In genomic region chr1:29634324-29635072, GRCh38 we compare ENCODE assay signal across 21 cellular contexts.
DNase-seq lines count a peak whose midpoint lies in the region; ATAC-seq and TF ChIP-seq lines count a peak whose summit lies in the region.
"Had no signal": no experiment of that assay in that cellular context is flagged by ENCODE, and none has a peak within 500 bp of the region (broad histone marks: within the 10 kb centered on the region; RNA-seq: fewer than 3 reads in every experiment).

No MANE protein-coding gene starts in this region.

- DNase-seq in activated CD8-positive, alpha-beta memory T cell treated with anti-CD3 and anti-CD28 coated beads, Interleukin-2, amount 10 ng/mL, durations not matched to agents 7 days and 5 days, result peak; percentile 35
- DNase-seq in activated CD8-positive, alpha-beta memory T cell treated with anti-CD3 and anti-CD28 coated beads, Interleukin-2, amount 50 U/mL, for 4 hours, result no peak
- peak; percentile 27 for DNase-seq in ecto neural progenitor cell (ENCODE audit: low spot score)
- peak; percentile 31 for DNase-seq in left kidney (ENCODE audit: low read depth, low spot score)
- peak; percentile 70 for DNase-seq in osteocyte (ENCODE audit: extremely low spot score, unreplicated experiment)
- DNase-seq in NCI-H2171 (lab: John Stamatoyannopoulos, UW), result no peak
- no peak for DNase-seq in RKO (ENCODE audit: low spot score)
- no peak for DNase-seq in EL
- DNase-seq: 8988T; ACHN; CD8-positive, alpha-beta memory T cell; GF-D8; H7; NCI-H1048; NCI-H2029 treated with DMSO at 0.1 percent for 48 hours; NCI-H226; NCI-H510A; PC-9; Right ventricle myocardium superior; RPMI8226 had no signal

- CTCF ChIA-PET in activated CD8-positive, alpha-beta memory T cell treated with anti-CD3 and anti-CD28 coated beads, Interleukin-2, amount 10 ng/mL, durations not matched to agents 7 days and 5 days (lab: Charles Lee), result interaction anchor here (0.6 kb wide), 1 partner anchor 1928 kb away, joined by 3 read pairs; no protein-coding TSS in a partner anchor

- no peaks in the 10 kb centered on the region for H3K36me3 Mint-ChIP-seq in activated CD8-positive, alpha-beta memory T cell treated with anti-CD3 and anti-CD28 coated beads, Interleukin-2, amount 10 ng/mL, durations not matched to agents 7 days and 5 days
- H3K36me3 Mint-ChIP-seq in osteocyte (ENCODE audit: unreplicated experiment), result no peaks in the 10 kb centered on the region
- H3K36me3 Mint-ChIP-seq: CD14-positive monocyte; CD8-positive, alpha-beta memory T cell had no signal

- no peak for ATAC-seq in activated CD8-positive, alpha-beta memory T cell treated with anti-CD3 and anti-CD28 coated beads, Interleukin-2, amount 10 ng/mL, durations not matched to agents 7 days and 5 days

- H3K27ac Mint-ChIP-seq in activated CD8-positive, alpha-beta memory T cell treated with anti-CD3 and anti-CD28 coated beads, Interleukin-2, amount 10 ng/mL, durations not matched to agents 7 days and 5 days, result no peak overlapping the region
- no peak overlapping the region for H3K27ac Mint-ChIP-seq in osteocyte (ENCODE audit: unreplicated experiment)

- no peak overlapping the region for H3K4me3 Mint-ChIP-seq in activated CD8-positive, alpha-beta memory T cell treated with anti-CD3 and anti-CD28 coated beads, Interleukin-2, amount 10 ng/mL, durations not matched to agents 7 days and 5 days
- no peak overlapping the region for H3K4me3 Mint-ChIP-seq in osteocyte (ENCODE audit: unreplicated experiment)
- H3K4me3 Mint-ChIP-seq: CD14-positive monocyte; CD8-positive, alpha-beta memory T cell had no signal

- no peaks in the 10 kb centered on the region for H3K9me3 Mint-ChIP-seq in activated CD8-positive, alpha-beta memory T cell treated with anti-CD3 and anti-CD28 coated beads, Interleukin-2, amount 10 ng/mL, durations not matched to agents 7 days and 5 days (ENCODE audit: low read depth)
- no peaks in the 10 kb centered on the region for H3K9me3 Mint-ChIP-seq in osteocyte (ENCODE audit: unreplicated experiment)
- H3K9me3 Mint-ChIP-seq: CD14-positive monocyte; CD8-positive, alpha-beta memory T cell had no signal

- H3K27me3 Mint-ChIP-seq in activated CD8-positive, alpha-beta memory T cell treated with anti-CD3 and anti-CD28 coated beads, Interleukin-2, amount 10 ng/mL, durations not matched to agents 7 days and 5 days, result peaks cover 3% of the 10 kb centered on the region
- H3K27me3 Mint-ChIP-seq in osteocyte (ENCODE audit: unreplicated experiment), result no peaks in the 10 kb centered on the region

- TF ChIP-seq CTCF in osteocyte (IDR thresholded peaks at IDR 0.05), result no peak

- no peaks in the 10 kb centered on the region for H3K4me1 Mint-ChIP-seq in activated CD8-positive, alpha-beta memory T cell treated with anti-CD3 and anti-CD28 coated beads, Interleukin-2, amount 10 ng/mL, durations not matched to agents 7 days and 5 days
- peaks cover 22% of the 10 kb centered on the region for H3K4me1 Mint-ChIP-seq in osteocyte (ENCODE audit: unreplicated experiment)
- H3K4me1 Mint-ChIP-seq: CD14-positive monocyte; CD8-positive, alpha-beta memory T cell had no signal

Comparison
In these comparisons a context has a peak if more than half of its experiments do, and no peak if none do; other contexts are left out.
1. DNase-seq: peak in activated CD8-positive, alpha-beta memory T cell treated with anti-CD3 and anti-CD28 coated beads, Interleukin-2, amount 10 ng/mL, durations not matched to agents 7 days and 5 days (single experiment), ecto neural progenitor cell (single experiment), left kidney (single experiment) and osteocyte (single experiment); none in activated CD8-positive, alpha-beta memory T cell treated with anti-CD3 and anti-CD28 coated beads, Interleukin-2, amount 50 U/mL, for 4 hours (single experiment), NCI-H2171 (single experiment), RKO (single experiment) and EL (single experiment).